ENCODE assay signal across 1 cellular context in the genomic region with DNA sequence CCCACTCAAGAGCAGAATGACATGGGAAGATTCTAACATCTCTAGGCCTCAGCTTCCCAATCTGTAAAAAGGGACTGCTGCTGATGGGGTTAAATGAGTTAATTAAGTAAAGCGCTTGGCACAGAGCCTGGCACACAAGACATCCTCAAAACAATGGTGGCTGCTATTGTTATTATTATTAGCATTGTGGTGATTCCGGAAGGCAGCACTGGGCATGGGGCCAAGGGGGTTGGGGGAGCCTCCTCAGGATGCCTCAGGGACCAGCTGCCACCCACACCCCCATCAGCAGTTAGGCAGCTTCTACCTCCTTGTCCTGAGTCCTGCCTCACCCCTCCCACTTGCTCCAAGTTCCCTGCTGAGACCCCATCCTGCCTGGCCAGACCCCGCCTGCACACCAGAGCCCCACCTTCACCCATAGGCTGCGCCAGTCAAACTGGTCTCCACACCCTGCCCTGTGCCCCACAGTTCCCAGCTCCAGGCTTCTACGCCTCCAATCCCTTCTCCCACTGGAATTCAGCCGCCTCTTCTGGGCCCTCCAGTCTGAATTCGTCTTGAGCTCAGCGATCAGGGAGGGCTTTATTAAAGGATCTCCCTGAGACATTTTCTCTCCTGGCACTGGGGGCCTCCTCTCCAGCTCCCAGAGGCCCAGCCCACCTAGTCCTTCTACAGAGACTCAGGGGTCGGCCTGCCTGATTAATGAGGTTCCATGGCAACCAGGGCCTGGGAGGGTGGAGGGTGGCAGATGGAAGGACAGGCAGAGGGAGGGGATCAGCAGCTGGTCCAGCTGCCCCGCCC.
TF ChIP-seq lines count a peak whose summit lies in the region.

No MANE protein-coding gene starts in this region.

TF ChIP-seq in endothelial cell of umbilical vein, 7 proteins besides CTCF, POLR2A, EP300 and RAD21:
- no peak for TF ChIP-seq GATA2 (IDR thresholded peaks at IDR 0.05; ENCODE audit: insufficient read depth, insufficient read length, low read depth, low read length)
- TF ChIP-seq, protein P1, sequence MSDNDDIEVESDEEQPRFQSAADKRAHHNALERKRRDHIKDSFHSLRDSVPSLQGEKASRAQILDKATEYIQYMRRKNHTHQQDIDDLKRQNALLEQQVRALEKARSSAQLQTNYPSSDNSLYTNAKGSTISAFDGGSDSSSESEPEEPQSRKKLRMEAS (IDR thresholded peaks at IDR 0.05; ENCODE audit: insufficient read depth, insufficient read length), result no peak
- TF ChIP-seq FOS (IDR thresholded peaks at IDR 0.05; ENCODE audit: borderline replicate concordance, insufficient read depth, low read length), result no peak
- no peak for TF ChIP-seq POLR2AphosphoS5 (IDR thresholded peaks at IDR 0.05; ENCODE audit: insufficient read depth, low read depth, low read length)
- no peak for TF ChIP-seq EZH2 (IDR thresholded peaks at IDR 0.05; ENCODE audit: borderline replicate concordance, low read depth, low read length, severe bottlenecking)
- no peak for TF ChIP-seq JUN (IDR thresholded peaks at IDR 0.05; ENCODE audit: borderline replicate concordance, insufficient read depth, insufficient read length, low read depth)
- no peak for TF ChIP-seq MYC (IDR thresholded peaks at IDR 0.05; ENCODE audit: low read depth, low read length)
TF ChIP-seq in endothelial cell of umbilical vein: peak in this region for 0.
